12 cellular contexts compared by ENCODE assay signal in the genomic region with DNA sequence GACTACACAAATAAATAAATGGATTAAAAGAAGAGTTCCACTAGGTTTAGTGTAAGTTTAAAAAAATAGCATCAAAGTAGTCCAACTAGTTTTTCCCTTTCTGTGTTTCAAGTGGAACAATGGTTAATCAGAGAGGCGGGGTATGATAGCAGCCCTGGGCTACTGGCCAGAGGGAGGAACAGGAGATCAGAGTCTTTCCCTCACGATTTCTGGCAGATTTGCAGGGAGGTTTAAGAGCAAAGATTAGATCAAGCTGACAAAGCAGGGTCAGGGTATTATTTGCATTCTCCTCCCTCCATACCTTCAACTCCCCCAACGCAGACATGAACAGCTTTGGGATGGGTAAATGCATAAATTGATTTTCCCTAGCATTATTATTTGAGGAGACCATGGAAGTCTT.
DNase-seq lines count a peak whose midpoint lies in the region; ATAC-seq and TF ChIP-seq lines count a peak whose summit lies in the region.
"Had no signal": no experiment of that assay in that cellular context is flagged by ENCODE, and none has a peak within 500 bp of the region (broad histone marks: within the 10 kb centered on the region; RNA-seq: fewer than 3 reads in every experiment).

No MANE protein-coding gene starts in this region.

- TF ChIP-seq POLR2A in breast epithelium (IDR thresholded peaks at IDR 0.05): no peak
- no peak for TF ChIP-seq POLR2A in uterus (IDR thresholded peaks at IDR 0.05)

- H3K9me3 ChIP-seq in breast epithelium (no peaks in the 10 kb centered on the region), uterus (no peaks in the 10 kb centered on the region)

- intact Hi-C loops in MCF 10A (cut with micrococcal nuclease) (no loop called here), breast epithelium (cut with DNase I; ENCODE audit: low total_unique reads) (no loop called here), uterus (cut with DNase I; ENCODE audit: low total_unique reads) (no loop called here), posterior cingulate gyrus (cut with DNase I) (no loop called here)

- POLR2A ChIA-PET in MCF 10A (lab: Yijun Ruan, JAX): interaction anchor here (0.6 to 0.9 kb wide), 6 partner anchors 10 to 635 kb away, joined by 3 to 5 read pairs (median 3); no protein-coding TSS in a partner anchor

- CTCF ChIA-PET in MCF 10A (lab: Yijun Ruan, JAX): interaction anchor here (0.8 kb wide), 1 partner anchor 16 kb away, joined by 3 read pairs; no protein-coding TSS in a partner anchor

- peaks cover 81% of the 10 kb centered on the region for H3K27me3 Mint-ChIP-seq in MCF 10A (ENCODE audit: insufficient read depth, unreplicated experiment)

- H3K4me1 ChIP-seq in breast epithelium (no peaks in the 10 kb centered on the region), uterus (no peaks in the 10 kb centered on the region)

- H3K4me3 ChIP-seq in breast epithelium (no peak overlapping the region), cardiac fibroblast (replicated peaks in 1 of 2; ENCODE audit: low read depth in 2 of 2, low read length in 2 of 2) (no peak overlapping the region), uterus (no peak overlapping the region)

- TF ChIP-seq CTCF in MCF 10A (IDR thresholded peaks at IDR 0.05; ENCODE audit: unreplicated experiment): no peak
- TF ChIP-seq CTCF in breast epithelium (IDR thresholded peaks at IDR 0.05): no peak
- no peak for TF ChIP-seq CTCF in cardiac fibroblast (IDR thresholded peaks at IDR 0.05; ENCODE audit: low read depth, low read length)
- TF ChIP-seq CTCF in uterus (IDR thresholded peaks at IDR 0.05): no peak

- no peaks in the 10 kb centered on the region for H3K36me3 Mint-ChIP-seq in MCF 10A (ENCODE audit: insufficient read depth, unreplicated experiment)

- no peak for ATAC-seq in GM18873 (IDR thresholded peaks at IDR 0.05; ENCODE audit: low FRiP score, unreplicated experiment)

- H3K27me3 ChIP-seq in breast epithelium (peaks cover 0 to 26% of the 10 kb centered on the region in 2 donors), uterus (no peaks in the 10 kb centered on the region)

- H3K9me3 Mint-ChIP-seq in MCF 10A (ENCODE audit: unreplicated experiment): no peaks in the 10 kb centered on the region
- H3K9me3 Mint-ChIP-seq: T-helper 1 cell treated with Interleukin-12 subunit alpha and Interleukin-12 subunit beta and Interleukin-4 antibody, amounts not matched to agents 30 μg/mL and 1 μg/mL, for 36 hours had no signal

- H3K27ac Mint-ChIP-seq in MCF 10A (ENCODE audit: low read depth, unreplicated experiment): peak overlapping the region; percentile 68
- H3K27ac Mint-ChIP-seq: B cell; T-helper 1 cell treated with Interleukin-12 subunit alpha and Interleukin-12 subunit beta and Interleukin-4 antibody, amounts not matched to agents 30 μg/mL and 1 μg/mL, for 36 hours had no signal

- H3K4me3 Mint-ChIP-seq in MCF 10A (ENCODE audit: unreplicated experiment): no peak overlapping the region
- H3K4me3 Mint-ChIP-seq: B cell; T-helper 1 cell treated with Interleukin-12 subunit alpha and Interleukin-12 subunit beta and Interleukin-4 antibody, amounts not matched to agents 30 μg/mL and 1 μg/mL, for 36 hours had no signal

- H3K27ac ChIP-seq in breast epithelium (no peak overlapping the region), uterus (peak overlapping the region; percentile 41 to 73)

- no TSS peak for BruUV-seq in MCF 10A (replicated peaks; lab: Mats Ljungman, UMichigan)

- no peaks in the 10 kb centered on the region for H3K36me3 ChIP-seq in breast epithelium
- no peaks in the 10 kb centered on the region for H3K36me3 ChIP-seq in uterus

- peak; percentile 24 for DNase-seq in MCF 10A (ENCODE audit: unreplicated experiment)
- no peak for DNase-seq in breast epithelium (ENCODE audit: low spot score in 2 of 2)
- DNase-seq in cardiac fibroblast (ENCODE audit: low read depth in 2 of 2): peak; percentile 43 to 46
- DNase-seq in lung microvascular endothelial cell (ENCODE audit: low read depth in 2 of 2): peak; percentile 29 to 56
- DNase-seq in uterus: peak; percentile 25 to 30
- DNase-seq in posterior cingulate gyrus: no peak
- DNase-seq in NCI-H2227 treated with DMSO at 0.1 percent for 48 hours (lab: John Stamatoyannopoulos, UW): no peak
- DNase-seq: cerebellar nuclear complex, NCI-H526 treated with DMSO at 0.1 percent for 48 hours had no signal

- peaks cover 13% of the 10 kb centered on the region for H3K4me1 Mint-ChIP-seq in MCF 10A (ENCODE audit: insufficient read depth, unreplicated experiment)
- H3K4me1 Mint-ChIP-seq: B cell had no signal

Comparison
In these comparisons a context has a peak if more than half of its experiments do, and no peak if none do; other contexts are left out.
1. DNase-seq: peak in MCF 10A (single experiment), cardiac fibroblast (2 of 2), lung microvascular endothelial cell (2 of 2) and uterus (2 of 2); none in breast epithelium (0 of 2), posterior cingulate gyrus (0 of 10) and NCI-H2227 treated with DMSO at 0.1 percent for 48 hours (single experiment).
2. H3K27ac ChIP-seq: peak in uterus (2 of 2); none in breast epithelium (0 of 2).